ENCODE assay signal across 15 cellular contexts in genomic region chr6:52209672-52210626, GRCh38. TPM values are rescaled to one million over a fixed set of nuclear protein-coding genes. Genes with fewer than 3 reads are reported as not detected.
DNase-seq lines count a peak whose midpoint lies in the region; ATAC-seq lines count a peak whose summit lies in the region.
"Had no signal": no experiment of that assay in that cellular context is flagged by ENCODE, and none has a peak within 500 bp of the region (broad histone marks: within the 10 kb centered on the region; RNA-seq: fewer than 3 reads in every experiment).

No MANE protein-coding gene starts in this region.

- H2AK5ac ChIP-seq in mesendoderm (ENCODE audit: low read length): no peak overlapping the region

- no peak overlapping the region for H3K27ac ChIP-seq in mesendoderm (ENCODE audit: low read depth, low read length)
- H3K27ac ChIP-seq: 22Rv1 had no signal

- no peak overlapping the region for H4K8ac ChIP-seq in mesendoderm (ENCODE audit: low read depth, low read length)

- no peak overlapping the region for H3K4ac ChIP-seq in mesendoderm (ENCODE audit: low read depth, low read length)

- no peak overlapping the region for H3K23ac ChIP-seq in mesendoderm (ENCODE audit: low read length)

- H2BK15ac ChIP-seq in mesendoderm (replicated peaks; ENCODE audit: low read depth): no peak overlapping the region

- no peak overlapping the region for H2BK120ac ChIP-seq in mesendoderm (ENCODE audit: low read depth, low read length)

- no peak overlapping the region for H3K4me3 ChIP-seq in mesendoderm (ENCODE audit: low read length)

- peak; percentile 44 to 52 for ATAC-seq in activated CD4-positive, CD25-positive, alpha-beta regulatory T cell treated with anti-CD3 and anti-CD28 coated beads, Interleukin-2, amount 50 U/mL, for 24 hours
- peak; percentile 91 for ATAC-seq in GM21529 (IDR thresholded peaks at IDR 0.05; ENCODE audit: unreplicated experiment)
- peak; percentile 86 for ATAC-seq in HG03097 (IDR thresholded peaks at IDR 0.05; ENCODE audit: low FRiP score, unreplicated experiment)
- ATAC-seq: naive thymus-derived CD4-positive, alpha-beta T cell had no signal

- H3K56ac ChIP-seq in mesendoderm (ENCODE audit: low read length): no peak overlapping the region

- no peak overlapping the region for H3K18ac ChIP-seq in mesendoderm (ENCODE audit: low read length)

- no peaks in the 10 kb centered on the region for H3K79me1 ChIP-seq in mesendoderm (ENCODE audit: low read length)

- no peak for DNase-seq in activated CD4-positive, CD25-positive, alpha-beta regulatory T cell (lab: John Stamatoyannopoulos, UW)
- peak; percentile 19 for DNase-seq in germinal center (ENCODE audit: low spot score)
- no peak for DNase-seq in AG08395 (ENCODE audit: low spot score)
- no peak for DNase-seq in mesendoderm
- DNase-seq in activated gamma-delta T cell treated with Interleukin-2 at 50 U/mL for 16 hours: no peak
- DNase-seq: activated CD4-positive, alpha-beta T cell treated with anti-CD3 and anti-CD28 coated beads, Interleukin-2, amount 10 ng/mL, durations not matched to agents 24 days and 14 days; islet precursor cell; naive thymus-derived CD4-positive, alpha-beta T cell; NCI-H1417; NK-92 treated with Interleukin-12 subunit alpha and Interleukin-12 subunit beta, amount 100 ng/mL, for 24 hours; small intestine had no signal

- H3K4me1 ChIP-seq in mesendoderm (ENCODE audit: control insufficient read depth, low read depth, low read length): no peaks in the 10 kb centered on the region

- no peaks in the 10 kb centered on the region for H3K27me3 ChIP-seq in mesendoderm (ENCODE audit: insufficient read depth, low read length, poor library complexity)

- H3K79me2 ChIP-seq in mesendoderm (ENCODE audit: control insufficient read depth, insufficient read depth, low read length): no peaks in the 10 kb centered on the region

- WGBS in mesendoderm (ENCODE audit: extremely low coverage, insufficient coverage, low lambda C conversion rate): no CpG with 5 or more reads among the region's 6 CpGs

- no peaks in the 10 kb centered on the region for H3K36me3 ChIP-seq in mesendoderm (ENCODE audit: control insufficient read depth, insufficient read depth, low read length)

- H3K4me2 ChIP-seq in mesendoderm (ENCODE audit: low read length): no peak overlapping the region

- no peak overlapping the region for H3K9ac ChIP-seq in mesendoderm (ENCODE audit: low read length)

- H2BK5ac ChIP-seq in mesendoderm (ENCODE audit: low read length): no peak overlapping the region

- no peak overlapping the region for H4K5ac ChIP-seq in mesendoderm (ENCODE audit: low read length)

RNA-seq across cellular contexts. Expression of gene IL17A, which starts 23.8 kb away (rescaled TPM):
- not detected for polyA plus RNA-seq in mesendoderm (2013, experiment 1 of 2)
- polyA plus RNA-seq in mesendoderm (2013, experiment 2 of 2): not detected
- polyA plus RNA-seq: naive thymus-derived CD4-positive, alpha-beta T cell had no signal

RNA-seq across cellular contexts. Expression of gene IL17F, which starts 34.4 kb away (rescaled TPM):
- polyA plus RNA-seq in mesendoderm (2013, experiment 1 of 2): not detected
- polyA plus RNA-seq in mesendoderm (2013, experiment 2 of 2): not detected
- polyA plus RNA-seq: naive thymus-derived CD4-positive, alpha-beta T cell; small intestine had no signal
